In genomic region chr1:111417755-111418154, GRCh38 we compare ENCODE assay signal across 2 cellular contexts.
TF ChIP-seq lines count a peak whose summit lies in the region.

No MANE protein-coding gene starts in this region.

TF ChIP-seq in A549, 52 proteins besides CTCF, POLR2A, EP300 and RAD21:
- TF ChIP-seq ZC3H11A (IDR thresholded peaks at IDR 0.05) (no peak), ZFP36 (IDR thresholded peaks at IDR 0.05; ENCODE audit: borderline replicate concordance, partially characterized antibody) (no peak), FOSB (CRISPR knock-in tag; IDR thresholded peaks at IDR 0.05) (no peak), SMC3 (IDR thresholded peaks at IDR 0.05) (no peak), ATOH8 (CRISPR knock-in tag; IDR thresholded peaks at IDR 0.05; ENCODE audit: low read depth) (no peak), HOXA7 (CRISPR knock-in tag; IDR thresholded peaks at IDR 0.05) (no peak)

TF ChIP-seq in HepG2, 621 proteins besides CTCF, POLR2A, EP300 and RAD21 (continues in another document):
- no peak for TF ChIP-seq ZNF570 (CRISPR knock-in tag; IDR thresholded peaks at IDR 0.05; ENCODE audit: borderline replicate concordance)
- 0 out of 2 replicates have a peak, but pooled peaks have one; percentile 48 for TF ChIP-seq ZNF205 (CRISPR knock-in tag; IDR thresholded peaks at IDR 0.05)
- TF ChIP-seq HNF1A (IDR thresholded peaks at IDR 0.05; ENCODE audit: low read depth), result no peak
- peak; percentile 38; the same call in 1 of the 2 replicates for TF ChIP-seq HNF1A (CRISPR knock-in tag; IDR thresholded peaks at IDR 0.05; ENCODE audit: borderline replicate concordance)
- TF ChIP-seq ZNF782 (CRISPR knock-in tag; IDR thresholded peaks at IDR 0.05; ENCODE audit: borderline replicate concordance), result no peak
- peak; percentile 30; the same call in 1 of the 2 replicates for TF ChIP-seq ETV5 (CRISPR knock-in tag; IDR thresholded peaks at IDR 0.05; ENCODE audit: borderline replicate concordance)
- TF ChIP-seq NFATC3 (CRISPR knock-in tag; IDR thresholded peaks at IDR 0.05), result no peak
- TF ChIP-seq, protein P1, sequence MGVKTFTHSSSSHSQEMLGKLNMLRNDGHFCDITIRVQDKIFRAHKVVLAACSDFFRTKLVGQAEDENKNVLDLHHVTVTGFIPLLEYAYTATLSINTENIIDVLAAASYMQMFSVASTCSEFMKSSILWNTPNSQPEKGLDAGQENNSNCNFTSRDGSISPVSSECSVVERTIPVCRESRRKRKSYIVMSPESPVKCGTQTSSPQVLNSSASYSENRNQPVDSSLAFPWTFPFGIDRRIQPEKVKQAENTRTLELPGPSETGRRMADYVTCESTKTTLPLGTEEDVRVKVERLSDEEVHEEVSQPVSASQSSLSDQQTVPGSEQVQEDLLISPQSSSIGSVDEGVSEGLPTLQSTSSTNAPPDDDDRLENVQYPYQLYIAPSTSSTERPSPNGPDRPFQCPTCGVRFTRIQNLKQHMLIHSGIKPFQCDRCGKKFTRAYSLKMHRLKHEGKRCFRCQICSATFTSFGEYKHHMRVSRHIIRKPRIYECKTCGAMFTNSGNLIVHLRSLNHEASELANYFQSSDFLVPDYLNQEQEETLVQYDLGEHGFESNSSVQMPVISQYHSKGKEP (CRISPR knock-in tag; IDR thresholded peaks at IDR 0.05), result no peak
- peak; percentile 96 for TF ChIP-seq ZNF263 (CRISPR knock-in tag; IDR thresholded peaks at IDR 0.05)
- TF ChIP-seq, protein P2, sequence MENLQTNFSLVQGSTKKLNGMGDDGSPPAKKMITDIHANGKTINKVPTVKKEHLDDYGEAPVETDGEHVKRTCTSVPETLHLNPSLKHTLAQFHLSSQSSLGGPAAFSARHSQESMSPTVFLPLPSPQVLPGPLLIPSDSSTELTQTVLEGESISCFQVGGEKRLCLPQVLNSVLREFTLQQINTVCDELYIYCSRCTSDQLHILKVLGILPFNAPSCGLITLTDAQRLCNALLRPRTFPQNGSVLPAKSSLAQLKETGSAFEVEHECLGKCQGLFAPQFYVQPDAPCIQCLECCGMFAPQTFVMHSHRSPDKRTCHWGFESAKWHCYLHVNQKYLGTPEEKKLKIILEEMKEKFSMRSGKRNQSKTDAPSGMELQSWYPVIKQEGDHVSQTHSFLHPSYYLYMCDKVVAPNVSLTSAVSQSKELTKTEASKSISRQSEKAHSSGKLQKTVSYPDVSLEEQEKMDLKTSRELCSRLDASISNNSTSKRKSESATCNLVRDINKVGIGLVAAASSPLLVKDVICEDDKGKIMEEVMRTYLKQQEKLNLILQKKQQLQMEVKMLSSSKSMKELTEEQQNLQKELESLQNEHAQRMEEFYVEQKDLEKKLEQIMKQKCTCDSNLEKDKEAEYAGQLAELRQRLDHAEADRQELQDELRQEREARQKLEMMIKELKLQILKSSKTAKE (CRISPR knock-in tag; IDR thresholded peaks at IDR 0.05; ENCODE audit: borderline replicate concordance), result peak; percentile 47; the same call in 1 of the 2 replicates
- TF ChIP-seq SNAPC2 (CRISPR knock-in tag; IDR thresholded peaks at IDR 0.05), result no peak
- TF ChIP-seq ERF (CRISPR knock-in tag; IDR thresholded peaks at IDR 0.05), result peak; percentile 83; the same call in 1 of the 2 replicates
- peak; percentile 56; the same call in 1 of the 2 replicates for TF ChIP-seq ZNF775 (CRISPR knock-in tag; IDR thresholded peaks at IDR 0.05; ENCODE audit: borderline replicate concordance)
- no peak for TF ChIP-seq TEF (CRISPR knock-in tag; IDR thresholded peaks at IDR 0.05)
- no peak for TF ChIP-seq ZSCAN21 (CRISPR knock-in tag; IDR thresholded peaks at IDR 0.05; ENCODE audit: borderline replicate concordance)
- peak; percentile 52; the same call in 1 of the 2 replicates for TF ChIP-seq IRF2 (CRISPR knock-in tag; IDR thresholded peaks at IDR 0.05)
- no peak for TF ChIP-seq CAMTA2 (CRISPR knock-in tag; IDR thresholded peaks at IDR 0.05; ENCODE audit: borderline replicate concordance)
- peak in 1 of 2 experiments; percentile 32; a peak in 1 of 4 replicates for TF ChIP-seq HMGXB4 (CRISPR knock-in tag; IDR thresholded peaks at IDR 0.05; ENCODE audit: borderline replicate concordance in 1 of 2, low read depth in 1 of 2)
- TF ChIP-seq ZNF260 (CRISPR knock-in tag; IDR thresholded peaks at IDR 0.05; ENCODE audit: borderline replicate concordance, low read depth), result no peak
- no peak for TF ChIP-seq SIX4 (CRISPR knock-in tag; IDR thresholded peaks at IDR 0.05)
- no peak for TF ChIP-seq HNRNPK (IDR thresholded peaks at IDR 0.05; ENCODE audit: low read depth, low read length, poor library complexity, severe bottlenecking)
- TF ChIP-seq, protein P3, sequence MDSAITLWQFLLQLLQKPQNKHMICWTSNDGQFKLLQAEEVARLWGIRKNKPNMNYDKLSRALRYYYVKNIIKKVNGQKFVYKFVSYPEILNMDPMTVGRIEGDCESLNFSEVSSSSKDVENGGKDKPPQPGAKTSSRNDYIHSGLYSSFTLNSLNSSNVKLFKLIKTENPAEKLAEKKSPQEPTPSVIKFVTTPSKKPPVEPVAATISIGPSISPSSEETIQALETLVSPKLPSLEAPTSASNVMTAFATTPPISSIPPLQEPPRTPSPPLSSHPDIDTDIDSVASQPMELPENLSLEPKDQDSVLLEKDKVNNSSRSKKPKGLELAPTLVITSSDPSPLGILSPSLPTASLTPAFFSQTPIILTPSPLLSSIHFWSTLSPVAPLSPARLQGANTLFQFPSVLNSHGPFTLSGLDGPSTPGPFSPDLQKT (CRISPR knock-in tag; IDR thresholded peaks at IDR 0.05; ENCODE audit: borderline replicate concordance), result no peak
- no peak for TF ChIP-seq ZNF317 (CRISPR knock-in tag; IDR thresholded peaks at IDR 0.05)
- peak; percentile 99 for TF ChIP-seq PPARG (CRISPR knock-in tag; conservative IDR thresholded peaks at IDR 0.05)
- no peak for TF ChIP-seq BRD4 (CRISPR knock-in tag; IDR thresholded peaks at IDR 0.05)
- no peak for TF ChIP-seq ZSCAN31 (CRISPR knock-in tag; IDR thresholded peaks at IDR 0.05; ENCODE audit: low read depth)
- no peak for TF ChIP-seq ZFYVE20 (CRISPR knock-in tag; IDR thresholded peaks at IDR 0.05; ENCODE audit: borderline replicate concordance, low read depth)
- TF ChIP-seq ZNF530 (CRISPR knock-in tag; IDR thresholded peaks at IDR 0.05; ENCODE audit: low read depth), result no peak
- TF ChIP-seq ZNF275 (CRISPR knock-in tag; IDR thresholded peaks at IDR 0.05; ENCODE audit: borderline replicate concordance), result no peak
- TF ChIP-seq ZFP1 (CRISPR knock-in tag; IDR thresholded peaks at IDR 0.05), result peak; percentile 65; the same call in 1 of the 2 replicates
- TF ChIP-seq FOXK2 (IDR thresholded peaks at IDR 0.05), result peak; percentile 73; the same call in 1 of the 2 replicates
- 0 out of 2 replicates have a peak, but pooled peaks have one; percentile 13 for TF ChIP-seq ZNF772 (CRISPR knock-in tag; IDR thresholded peaks at IDR 0.05)
- no peak for TF ChIP-seq DZIP1 (CRISPR knock-in tag; IDR thresholded peaks at IDR 0.05)
- TF ChIP-seq ZMYM3 (CRISPR knock-in tag; IDR thresholded peaks at IDR 0.05), result 0 out of 2 replicates have a peak, but pooled peaks have one; percentile 9
- TF ChIP-seq ZNF749 (CRISPR knock-in tag; IDR thresholded peaks at IDR 0.05; ENCODE audit: borderline replicate concordance), result no peak
- TF ChIP-seq HOXA3 (CRISPR knock-in tag; IDR thresholded peaks at IDR 0.05), result peak; percentile 38; the same call in 1 of the 2 replicates
- no peak for TF ChIP-seq RFX1 (IDR thresholded peaks at IDR 0.05)
- no peak for TF ChIP-seq TBP (CRISPR knock-in tag; IDR thresholded peaks at IDR 0.05)
- no peak for TF ChIP-seq ZBTB49 (CRISPR knock-in tag; IDR thresholded peaks at IDR 0.05; ENCODE audit: borderline replicate concordance)
- no peak for TF ChIP-seq ZNF704 (CRISPR knock-in tag; IDR thresholded peaks at IDR 0.05; ENCODE audit: borderline replicate concordance)
